Comparison of ENCODE assay signal across 7 cellular contexts in genomic region chr9:85741875-85742629, GRCh38. TPM values are rescaled to one million over a fixed set of nuclear protein-coding genes. Genes with fewer than 3 reads are reported as not detected.
DNase-seq lines count a peak whose midpoint lies in the region; ATAC-seq, FAIRE-seq and TF ChIP-seq lines count a peak whose summit lies in the region.

A gene with protein sequence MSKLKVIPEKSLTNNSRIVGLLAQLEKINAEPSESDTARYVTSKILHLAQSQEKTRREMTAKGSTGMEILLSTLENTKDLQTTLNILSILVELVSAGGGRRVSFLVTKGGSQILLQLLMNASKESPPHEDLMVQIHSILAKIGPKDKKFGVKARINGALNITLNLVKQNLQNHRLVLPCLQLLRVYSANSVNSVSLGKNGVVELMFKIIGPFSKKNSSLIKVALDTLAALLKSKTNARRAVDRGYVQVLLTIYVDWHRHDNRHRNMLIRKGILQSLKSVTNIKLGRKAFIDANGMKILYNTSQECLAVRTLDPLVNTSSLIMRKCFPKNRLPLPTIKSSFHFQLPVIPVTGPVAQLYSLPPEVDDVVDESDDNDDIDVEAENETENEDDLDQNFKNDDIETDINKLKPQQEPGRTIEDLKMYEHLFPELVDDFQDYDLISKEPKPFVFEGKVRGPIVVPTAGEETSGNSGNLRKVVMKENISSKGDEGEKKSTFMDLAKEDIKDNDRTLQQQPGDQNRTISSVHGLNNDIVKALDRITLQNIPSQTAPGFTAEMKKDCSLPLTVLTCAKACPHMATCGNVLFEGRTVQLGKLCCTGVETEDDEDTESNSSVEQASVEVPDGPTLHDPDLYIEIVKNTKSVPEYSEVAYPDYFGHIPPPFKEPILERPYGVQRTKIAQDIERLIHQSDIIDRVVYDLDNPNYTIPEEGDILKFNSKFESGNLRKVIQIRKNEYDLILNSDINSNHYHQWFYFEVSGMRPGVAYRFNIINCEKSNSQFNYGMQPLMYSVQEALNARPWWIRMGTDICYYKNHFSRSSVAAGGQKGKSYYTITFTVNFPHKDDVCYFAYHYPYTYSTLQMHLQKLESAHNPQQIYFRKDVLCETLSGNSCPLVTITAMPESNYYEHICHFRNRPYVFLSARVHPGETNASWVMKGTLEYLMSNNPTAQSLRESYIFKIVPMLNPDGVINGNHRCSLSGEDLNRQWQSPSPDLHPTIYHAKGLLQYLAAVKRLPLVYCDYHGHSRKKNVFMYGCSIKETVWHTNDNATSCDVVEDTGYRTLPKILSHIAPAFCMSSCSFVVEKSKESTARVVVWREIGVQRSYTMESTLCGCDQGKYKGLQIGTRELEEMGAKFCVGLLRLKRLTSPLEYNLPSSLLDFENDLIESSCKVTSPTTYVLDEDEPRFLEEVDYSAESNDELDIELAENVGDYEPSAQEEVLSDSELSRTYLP (minus strand): TSS chr9:85741954. CDS start chr9:85712533, 29,421 bp downstream.

- no peaks in the 10 kb centered on the region for H3K9me3 Mint-ChIP-seq in astrocyte (ENCODE audit: unreplicated experiment)

- peak within 1 kb of the TSS; percentile 90 for H3K4me2 ChIP-seq in astrocyte (ENCODE audit: low read length)

- peak within 1 kb of the TSS; percentile 96 for H3K4me3 Mint-ChIP-seq in astrocyte (ENCODE audit: unreplicated experiment)

- H3K79me2 ChIP-seq in astrocyte (ENCODE audit: insufficient read depth, low read length): peaks cover 22% of the 10 kb centered on the region

- peak within 1 kb of the TSS; percentile 87 for H3K4me3 ChIP-seq in astrocyte (ENCODE audit: insufficient read depth, low read depth, low read length)

- peak; percentile 94 for ATAC-seq in HG02970 (IDR thresholded peaks at IDR 0.05; ENCODE audit: low FRiP score, unreplicated experiment)

- H3K9me3 ChIP-seq in astrocyte (ENCODE audit: insufficient read depth, low read depth, low read length): no peaks in the 10 kb centered on the region

- peak; percentile 92 for DNase-seq in GM18507 (ENCODE audit: extremely low spot score, insufficient read length, low read depth)
- DNase-seq in NCI-H2029 treated with DMSO at 0.1 percent for 48 hours (lab: John Stamatoyannopoulos, UW): peak; percentile 66
- DNase-seq in T-helper 22 cell (ENCODE audit: low read depth): peak; percentile 94
- peak; percentile 70 for DNase-seq in astrocyte (ENCODE audit: low read depth)
- peak; percentile 82 for DNase-seq in hepatic stellate cell (ENCODE audit: low spot score)
- DNase-seq in retina: peak; percentile 95

- no peaks in the 10 kb centered on the region for H3K27me3 Mint-ChIP-seq in astrocyte (ENCODE audit: low read depth, unreplicated experiment)

- H3K36me3 ChIP-seq in astrocyte (ENCODE audit: insufficient read depth, low read length): no peaks in the 10 kb centered on the region

- H4K20me1 ChIP-seq in astrocyte (ENCODE audit: insufficient read depth, low read length): peaks cover 24% of the 10 kb centered on the region

- FAIRE-seq in GM18507 (lab: Jason Lieb, UNC): peak; percentile 86
- FAIRE-seq in astrocyte (lab: Jason Lieb, UNC): no peak

- H3K27ac ChIP-seq in astrocyte (ENCODE audit: low read depth, low read length): peak within 1 kb of the TSS; percentile 79

- H3K36me3 Mint-ChIP-seq in astrocyte (ENCODE audit: low read depth, unreplicated experiment): no peaks in the 10 kb centered on the region

- peaks cover 15% of the 10 kb centered on the region for H3K4me1 ChIP-seq in astrocyte (ENCODE audit: insufficient read depth, low read length)

- peak within 1 kb of the TSS; percentile 96 for H2AFZ ChIP-seq in astrocyte (ENCODE audit: low read depth, low read length)

- TF ChIP-seq CTCF in astrocyte (IDR thresholded peaks at IDR 0.05; ENCODE audit: insufficient read depth, low read depth, low read length): no peak

- H3K9ac ChIP-seq in astrocyte (ENCODE audit: low read length): peak within 1 kb of the TSS; percentile 89

- H3K27ac Mint-ChIP-seq in astrocyte (ENCODE audit: unreplicated experiment): peak within 1 kb of the TSS; percentile 86

- peaks cover 22% of the 10 kb centered on the region for H3K27me3 ChIP-seq in astrocyte (ENCODE audit: insufficient read depth, low read length)

- peaks cover 7% of the 10 kb centered on the region for H3K4me1 Mint-ChIP-seq in astrocyte (ENCODE audit: low read depth, unreplicated experiment)

RNA-seq across cellular contexts. Expression of the gene that starts here (rescaled TPM):
- 27.6 and 30.0 TPM in 2 replicates for total RNA-seq in astrocyte

Comparison
In these comparisons a context has a peak if more than half of its experiments do, and no peak if none do; other contexts are left out.
1. Peak in every context shown above with its lines: DNase-seq, ATAC-seq, H3K4me3 ChIP-seq and H3K27ac ChIP-seq.